Comparison of ENCODE assay signal across 16 cellular contexts in the genomic region with DNA sequence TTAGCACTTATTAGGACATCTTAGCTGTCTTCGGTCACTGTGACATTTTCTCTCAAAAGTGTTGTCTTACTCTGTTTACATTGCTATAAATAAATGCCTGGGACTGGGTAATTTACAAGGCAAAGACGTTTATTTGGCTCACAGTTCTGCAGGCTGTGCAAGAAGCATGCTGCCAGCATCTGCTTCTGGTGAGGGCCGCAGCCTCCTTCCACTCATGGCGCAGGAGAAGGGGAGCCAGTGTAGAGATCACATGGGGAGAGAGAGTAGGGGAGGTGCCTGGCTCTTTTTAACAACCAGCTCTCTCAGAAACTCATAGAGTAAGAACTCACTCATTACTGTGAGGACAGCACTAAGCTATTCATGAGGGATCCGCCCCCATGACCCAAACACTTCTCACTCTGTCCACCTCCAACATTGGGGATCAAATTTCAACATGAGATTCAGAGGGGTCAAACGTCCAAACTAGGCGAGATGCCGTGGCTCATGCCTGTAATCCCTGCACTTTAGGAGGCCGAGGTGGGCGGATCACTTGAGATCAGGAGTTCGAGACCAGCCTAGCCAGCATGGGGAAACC. TPM values are rescaled to one million over a fixed set of nuclear protein-coding genes. Genes with fewer than 3 reads are reported as not detected.
DNase-seq lines count a peak whose midpoint lies in the region; ATAC-seq and TF ChIP-seq lines count a peak whose summit lies in the region.
"Had no signal": no experiment of that assay in that cellular context is flagged by ENCODE, and none has a peak within 500 bp of the region (broad histone marks: within the 10 kb centered on the region; RNA-seq: fewer than 3 reads in every experiment).

No MANE protein-coding gene starts in this region.

- H3K27ac Mint-ChIP-seq in osteocyte (ENCODE audit: unreplicated experiment), result no peak overlapping the region

- TF ChIP-seq POLR2A in esophagus muscularis mucosa (IDR thresholded peaks at IDR 0.05; ENCODE audit: low read depth), result no peak

- H3K9ac ChIP-seq in liver (ENCODE audit: low read depth in 1 of 2, low read length in 2 of 2), result no peak overlapping the region
- H3K9ac ChIP-seq: SK-N-SH had no signal

- WGBS in esophagus muscularis mucosa, result 64% methylated on average over 11 of the region's 11 CpGs
- 38% methylated on average over 11 of the region's 11 CpGs for WGBS in liver

- H3K36me3 ChIP-seq in right atrium auricular region (no peaks in the 10 kb centered on the region), esophagus muscularis mucosa (no peaks in the 10 kb centered on the region), liver (ENCODE audit: control insufficient read depth in 4 of 4, insufficient read depth in 3 of 4, low read depth in 1 of 4, low read length in 3 of 4) (no peaks in the 10 kb centered on the region)

- intact Hi-C loops in Right ventricle myocardium superior (cut with DNase I) (no loop called here), esophagus muscularis mucosa (cut with DNase I) (no loop called here)

- no peaks in the 10 kb centered on the region for H3K36me3 Mint-ChIP-seq in osteocyte (ENCODE audit: unreplicated experiment)

- TF ChIP-seq CTCF in right atrium auricular region (IDR thresholded peaks at IDR 0.05) (no peak), esophagus muscularis mucosa (IDR thresholded peaks at IDR 0.05) (no peak), liver (IDR thresholded peaks at IDR 0.05; ENCODE audit: low read depth, low read length, missing input control) (no peak), osteocyte (IDR thresholded peaks at IDR 0.05) (no peak)

- H3K27me3 ChIP-seq in right atrium auricular region (no peaks in the 10 kb centered on the region), esophagus muscularis mucosa (no peaks in the 10 kb centered on the region), liver (ENCODE audit: control insufficient read depth in 4 of 4, insufficient read depth in 4 of 4, low read length in 3 of 4) (no peaks in the 10 kb centered on the region)

- H3K4me1 ChIP-seq in right atrium auricular region (peaks cover 0 to 3% of the 10 kb centered on the region in 2 donors), esophagus muscularis mucosa (peaks cover 0 to 10% (median 2%) of the 10 kb centered on the region in 4 donors), liver (ENCODE audit: control insufficient read depth in 4 of 4, insufficient read depth in 4 of 4, low read length in 3 of 4) (peaks cover 0 to 6% (median 2%) of the 10 kb centered on the region in 4 donors)

- no peaks in the 10 kb centered on the region for H3K4me1 Mint-ChIP-seq in osteocyte (ENCODE audit: unreplicated experiment)

- TF ChIP-seq EP300 in esophagus muscularis mucosa (IDR thresholded peaks at IDR 0.05), result no peak

- peaks cover 20% of the 10 kb centered on the region for H3K27me3 Mint-ChIP-seq in osteocyte (ENCODE audit: unreplicated experiment)

- H3K27ac ChIP-seq in right atrium auricular region (no peak overlapping the region), esophagus muscularis mucosa (replicated peaks in 1 of 4) (no peak overlapping the region), liver (ENCODE audit: low read depth in 1 of 2, low read length in 2 of 2) (no peak overlapping the region)

- ATAC-seq in Right ventricle myocardium superior (ENCODE audit: poor library complexity), result peak; percentile 69
- ATAC-seq: activated CD4-positive, CD25-positive, alpha-beta regulatory T cell treated with anti-CD3 and anti-CD28 coated beads, Interleukin-2, amount 50 U/mL, for 24 hours had no signal

- no peaks in the 10 kb centered on the region for H3K9me3 Mint-ChIP-seq in osteocyte (ENCODE audit: unreplicated experiment)

- TF ChIP-seq RAD21 in liver (IDR thresholded peaks at IDR 0.05), result no peak

- no peak for DNase-seq in Right ventricle myocardium superior
- no peak for DNase-seq in right atrium auricular region (ENCODE audit: low spot score)
- DNase-seq in esophagus muscularis mucosa (ENCODE audit: extremely low spot score), result peak; percentile 19
- no peak for DNase-seq in NOMO-1 (lab: John Stamatoyannopoulos, UW; ENCODE audit: unreplicated experiment in 2 of 2)
- no peak for DNase-seq in osteocyte (ENCODE audit: extremely low spot score, unreplicated experiment)
- no peak for DNase-seq in activated CD8-positive, alpha-beta memory T cell treated with anti-CD3 and anti-CD28 coated beads, Interleukin-2, amount 50 U/mL, for 48 hours
- no peak for DNase-seq in SKM-1 (lab: John Stamatoyannopoulos, UW; ENCODE audit: unreplicated experiment)
- DNase-seq: amniotic stem cell, dermis blood vessel endothelial cell, NCI-H146, NCI-H526 treated with DMSO at 0.1 percent for 48 hours, SK-N-SH, trophoblast cell had no signal

- H3K4me3 ChIP-seq in right atrium auricular region (no peak overlapping the region), esophagus muscularis mucosa (no peak overlapping the region), liver (ENCODE audit: low read depth in 1 of 3, low read length in 3 of 3) (no peak overlapping the region)
- H3K4me3 ChIP-seq: lung had no signal

- H3K4me3 Mint-ChIP-seq in osteocyte (ENCODE audit: unreplicated experiment), result no peak overlapping the region

- H3K9me3 ChIP-seq in right atrium auricular region (no peaks in the 10 kb centered on the region), esophagus muscularis mucosa (no peaks in the 10 kb centered on the region), liver (ENCODE audit: control insufficient read depth in 4 of 4, low read length in 3 of 4) (no peaks in the 10 kb centered on the region)
- H3K9me3 ChIP-seq: SK-N-SH had no signal

TF ChIP-seq in liver, 16 proteins besides CTCF, POLR2A, EP300 and RAD21:
- TF ChIP-seq HNF4A (conservative IDR thresholded peaks at IDR 0.05) (peak in 1 of 2 donors; percentile 29), FOXA2 (IDR thresholded peaks at IDR 0.05) (peak; percentile 61), YY1 (IDR thresholded peaks at IDR 0.05) (no peak)

RNA-seq across cellular contexts. Expression of gene HERC6, which starts 43.5 kb away (rescaled TPM):
- total RNA-seq in Right ventricle myocardium superior (6.3 TPM), right atrium auricular region (10 to 100 TPM in 1 of 2 donors, 1 to 10 TPM in 1; 4.0 to 12.4 TPM), esophagus muscularis mucosa (1 to 10 TPM; 3.8 to 5.2 (median 4.9) TPM), liver (1 to 10 TPM; 2.7 to 3.8 TPM), osteocyte (2.3 and 2.8 TPM in 2 replicates)
- 1 to 10 TPM; 1.5 to 2.5 TPM for polyA plus RNA-seq in liver

RNA-seq across cellular contexts. Expression of gene PPM1K, which starts 50.8 kb away (rescaled TPM):
- total RNA-seq in Right ventricle myocardium superior (160 TPM), right atrium auricular region (100 to 1,000 TPM in 1 of 2 donors, 10 to 100 TPM in 1; 45.2 to 168 TPM), esophagus muscularis mucosa (10 to 100 TPM; 35.7 to 54.2 (median 38.3) TPM), liver (10 to 100 TPM in 1 of 2 donors, 1 to 10 TPM in 1; 9.4 to 12.7 TPM), osteocyte (11.9 and 15.9 TPM in 2 replicates)
- polyA plus RNA-seq in liver, result 1 to 10 TPM; 1.3 to 4.1 TPM
